ENCODE assay signal across 22 cellular contexts in the genomic region with DNA sequence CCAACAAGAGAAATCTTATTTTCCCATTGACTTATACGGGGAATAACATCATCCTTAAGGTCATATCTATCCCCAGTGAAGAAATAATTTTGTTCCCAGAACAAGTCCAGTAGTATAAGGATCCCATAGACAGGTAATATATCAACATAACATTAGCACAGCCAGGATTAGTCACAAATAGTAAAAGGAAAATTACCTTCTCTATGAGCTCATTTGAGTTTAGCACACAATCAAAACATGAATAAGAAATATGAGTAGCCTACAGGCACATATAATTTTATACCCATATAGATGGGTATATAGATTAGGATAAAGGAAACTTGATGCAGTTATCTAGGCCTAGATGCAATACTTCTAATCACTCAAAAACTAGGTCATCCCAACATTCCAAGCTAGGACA. TPM values are rescaled to one million over a fixed set of nuclear protein-coding genes. Genes with fewer than 3 reads are reported as not detected.
DNase-seq lines count a peak whose midpoint lies in the region; ATAC-seq, FAIRE-seq and TF ChIP-seq lines count a peak whose summit lies in the region.
"Had no signal": no experiment of that assay in that cellular context is flagged by ENCODE, and none has a peak within 500 bp of the region (broad histone marks: within the 10 kb centered on the region; RNA-seq: fewer than 3 reads in every experiment).

No MANE protein-coding gene starts in this region.

- peaks cover 6% of the 10 kb centered on the region for H3K27me3 Mint-ChIP-seq in nephron progenitor cell (ENCODE audit: low read depth, poor library complexity)

- H3K27me3 ChIP-seq in PC-3 (ENCODE audit: low read length) (no peaks in the 10 kb centered on the region), bronchial epithelial cell (ENCODE audit: control insufficient read depth, insufficient read depth, low read length) (no peaks in the 10 kb centered on the region), foreskin keratinocyte (no peaks in the 10 kb centered on the region)

- H3K36me3 ChIP-seq in PC-3 (ENCODE audit: low read depth, low read length) (no peaks in the 10 kb centered on the region), bronchial epithelial cell (ENCODE audit: control insufficient read depth, insufficient read depth, low read length) (no peaks in the 10 kb centered on the region)

- H3K27ac Mint-ChIP-seq in nephron progenitor cell = no peak overlapping the region
- H3K27ac Mint-ChIP-seq: CD4-positive, CD25-positive, alpha-beta regulatory T cell; CD8-positive, alpha-beta T cell; GM23338; H9; HFFc6 had no signal

- H3K27ac ChIP-seq in PC-3 (ENCODE audit: low read length) (peak overlapping the region; percentile 93), foreskin keratinocyte (no peak overlapping the region)

- no TSS peak for BruUV-seq in PC-3 (replicated peaks; lab: Mats Ljungman, UMichigan)

- H3K4me1 Mint-ChIP-seq in nephron progenitor cell = no peaks in the 10 kb centered on the region
- H3K4me1 Mint-ChIP-seq: CD4-positive, CD25-positive, alpha-beta regulatory T cell had no signal

- no peaks in the 10 kb centered on the region for H3K79me2 ChIP-seq in PC-3 (ENCODE audit: low read length)

- H3K4me2 ChIP-seq in PC-3 (ENCODE audit: low read length) = peak overlapping the region; percentile 65; the same call in 1 of the 2 replicates
- H3K4me2 ChIP-seq: GM23338 had no signal

- DNase-seq in PC-3 (peak; percentile 45), bronchial epithelial cell (ENCODE audit: low read depth) (peak; percentile 65), foreskin keratinocyte (peak in 1 of 2 donors; percentile 52), nephron progenitor cell (no peak), COLO829 (ENCODE audit: low spot score) (no peak)
- DNase-seq: C1 segment of cervical spinal cord; CD4-positive, CD25-positive, alpha-beta regulatory T cell; CD8-positive, alpha-beta T cell; DMS 273 treated with DMSO at 0.1 percent for 48 hours; DMS79; EL; GDM1; H9; HFFc6 had no signal

- H3K4me1 ChIP-seq in PC-3 (ENCODE audit: insufficient read depth, low read length) (peaks cover 38% of the 10 kb centered on the region), foreskin keratinocyte (peaks cover 34% of the 10 kb centered on the region)

- H4K20me1 ChIP-seq in PC-3 (ENCODE audit: low read length) = no peaks in the 10 kb centered on the region

- H3K9ac ChIP-seq in PC-3 (ENCODE audit: low read length) = no peak overlapping the region

- H2AFZ ChIP-seq in PC-3 (ENCODE audit: low read length) = no peak overlapping the region

- CTCF ChIA-PET in PC-3 (lab: Charles Lee) = no interaction called here

- H3K9me3 ChIP-seq in PC-3 (ENCODE audit: low read length) = no peaks in the 10 kb centered on the region

- no peak overlapping the region for H3K4me3 Mint-ChIP-seq in nephron progenitor cell
- H3K4me3 Mint-ChIP-seq: CD4-positive, CD25-positive, alpha-beta regulatory T cell; CD8-positive, alpha-beta T cell; GM23338; H9; HFFc6 had no signal

- peaks cover 6% of the 10 kb centered on the region for H3F3A ChIP-seq in PC-3 (ENCODE audit: low read length, unreplicated experiment)

- POLR2A ChIA-PET in PC-3 (lab: Charles Lee; ENCODE audit: unreplicated experiment) = no interaction called here

- no peak overlapping the region for H3K4me3 ChIP-seq in PC-3 (ENCODE audit: low read length)
- no peak overlapping the region for H3K4me3 ChIP-seq in bronchial epithelial cell (ENCODE audit: low read depth, low read length)
- H3K4me3 ChIP-seq: GM12878, GM23338 had no signal

- H3K36me3 Mint-ChIP-seq in nephron progenitor cell (ENCODE audit: low read depth) = no peaks in the 10 kb centered on the region
- H3K36me3 Mint-ChIP-seq: CD4-positive, CD25-positive, alpha-beta regulatory T cell; CD8-positive, alpha-beta T cell had no signal

- FAIRE-seq in bronchial epithelial cell (lab: Jason Lieb, UNC) = no peak
- FAIRE-seq: D721Med, GM12878 had no signal

- no peaks in the 10 kb centered on the region for H3K9me2 ChIP-seq in PC-3 (replicated peaks; ENCODE audit: low read length)

- ATAC-seq in PC-3 (peak; percentile 25), foreskin keratinocyte (peak; percentile 36), GM18873 (IDR thresholded peaks at IDR 0.05; ENCODE audit: low FRiP score, unreplicated experiment) (no peak)
- ATAC-seq: CD8-positive, alpha-beta T cell; GM12878; GM23338 had no signal

- intact Hi-C loops in PC-3 (cut with micrococcal nuclease) = loop anchor here (5.0 kb wide), 1 partner anchor 87 kb away; the partner anchor contains the start of gene TRIM21

- H3K9me3 Mint-ChIP-seq in nephron progenitor cell = no peaks in the 10 kb centered on the region
- H3K9me3 Mint-ChIP-seq: CD8-positive, alpha-beta T cell; GM23338; H9; HFFc6 had no signal

- no peak for TF ChIP-seq CTCF in PC-3 (conservative IDR thresholded peaks at IDR 0.05; ENCODE audit: low read depth, low read length)
- TF ChIP-seq CTCF in bronchial epithelial cell (IDR thresholded peaks at IDR 0.05; ENCODE audit: insufficient read depth, low read length, severe bottlenecking) = no peak
- no peak for TF ChIP-seq CTCF in foreskin keratinocyte (conservative IDR thresholded peaks at IDR 0.05)
- TF ChIP-seq CTCF in nephron progenitor cell (IDR thresholded peaks at IDR 0.05) = no peak

RNA-seq across cellular contexts. Expression of gene OR52K1, which starts 2.8 kb away (rescaled TPM):
- total RNA-seq in PC-3 (2014; rRNA removed) (not detected in 2 replicates), bronchial epithelial cell (not detected in 2 replicates), foreskin keratinocyte (not detected in 2 replicates)
- not detected in 2 replicates for polyA plus RNA-seq in foreskin keratinocyte
- total RNA-seq: A172; A673; CD4-positive, CD25-positive, alpha-beta regulatory T cell; CD8-positive, alpha-beta T cell; GM12878; GM23338; H4; H9; HFFc6 had no signal
- polyA plus RNA-seq: BJ; CD4-positive, CD25-positive, alpha-beta regulatory T cell; GM12878; GM23338 had no signal

RNA-seq across cellular contexts. Expression of gene OR52K2, which starts 30.6 kb away (rescaled TPM):
- total RNA-seq in PC-3 (2014; rRNA removed) (not detected in 2 replicates), bronchial epithelial cell (not detected in 2 replicates), foreskin keratinocyte (not detected in 2 replicates)
- not detected in 2 replicates for polyA plus RNA-seq in foreskin keratinocyte
- total RNA-seq: A172; A673; CD4-positive, CD25-positive, alpha-beta regulatory T cell; CD8-positive, alpha-beta T cell; GM12878; GM23338; H4; H9; HFFc6 had no signal
- polyA plus RNA-seq: BJ; CD4-positive, CD25-positive, alpha-beta regulatory T cell; GM12878; GM23338 had no signal

Comparison
In these comparisons a context has a peak if more than half of its experiments do, and no peak if none do; other contexts are left out.
1. DNase-seq: peak in PC-3 (single experiment) and bronchial epithelial cell (single experiment); none in nephron progenitor cell (single experiment) and COLO829 (single experiment).